Comparison of ENCODE assay signal across 8 cellular contexts in genomic region chr9:5437254-5438216, GRCh38. TPM values are rescaled to one million over a fixed set of nuclear protein-coding genes. Genes with fewer than 3 reads are reported as not detected.
DNase-seq lines count a peak whose midpoint lies in the region; ATAC-seq and TF ChIP-seq lines count a peak whose summit lies in the region.

PLGRKT (minus strand) TSS chr9:5437925; CDS start chr9:5431977, 5,948 bp downstream.

- peak within 1 kb of the TSS; percentile 93 for H3K4me3 Mint-ChIP-seq in natural killer cell treated with Interleukin-12 subunit alpha and Interleukin-12 subunit beta and Interleukin-15 and Interleukin-18, amount 100 ng/mL, for 72 hours

- H3K27me3 ChIP-seq in H7 (ENCODE audit: control insufficient read depth, insufficient read depth, low read length): no peaks in the 10 kb centered on the region

- peak; percentile 96 to 97 for ATAC-seq in natural killer cell treated with Interleukin-12 subunit alpha and Interleukin-12 subunit beta and Interleukin-15 and Interleukin-18, amount 100 ng/mL, for 72 hours
- peak; percentile 95 for ATAC-seq in stimulated activated naive CD8-positive, alpha-beta T cell treated with anti-CD3 and anti-CD28 coated beads, Interleukin-15, Interleukin-2, amounts not matched to agents 100 U/mL and 50 U/mL, for 24 hours

- no peaks in the 10 kb centered on the region for H3K9me3 Mint-ChIP-seq in natural killer cell treated with Interleukin-12 subunit alpha and Interleukin-12 subunit beta and Interleukin-15 and Interleukin-18, amount 100 ng/mL, for 72 hours

- peaks cover 4% of the 10 kb centered on the region for H3K36me3 ChIP-seq in H7 (replicated peaks; ENCODE audit: control insufficient read depth, insufficient read depth, low read length)

- peak within 1 kb of the TSS; percentile 95 to 100 for H3K27ac Mint-ChIP-seq in natural killer cell treated with Interleukin-12 subunit alpha and Interleukin-12 subunit beta and Interleukin-15 and Interleukin-18, amount 100 ng/mL, for 72 hours

- DNase-seq in G401 (ENCODE audit: low spot score) (peak; percentile 98), H7 (peak; percentile 84), M059J (ENCODE audit: low read depth) (peak; percentile 96), SHP77 treated with DMSO at 0.1 percent for 48 hours (lab: John Stamatoyannopoulos, UW) (peak; percentile 60), fibroblast of pulmonary artery (ENCODE audit: low read depth) (peak; percentile 92)
- peak; percentile 97 for DNase-seq in activated effector memory CD4-positive, alpha-beta T cell treated with anti-CD3 and anti-CD28 coated beads, Interleukin-2, amount 50 U/mL, for 16 hours
- peak; percentile 96 for DNase-seq in natural killer cell treated with Interleukin-12 subunit alpha and Interleukin-12 subunit beta and Interleukin-15 and Interleukin-18, amount 100 ng/mL, for 72 hours (ENCODE audit: low spot score)
- peak; percentile 91 for DNase-seq in stimulated activated naive CD8-positive, alpha-beta T cell treated with anti-CD3 and anti-CD28 coated beads, Interleukin-15, Interleukin-2, amounts not matched to agents 100 U/mL and 50 U/mL, for 24 hours

- no peaks in the 10 kb centered on the region for H3K27me3 Mint-ChIP-seq in natural killer cell treated with Interleukin-12 subunit alpha and Interleukin-12 subunit beta and Interleukin-15 and Interleukin-18, amount 100 ng/mL, for 72 hours

- peak; percentile 20 for TF ChIP-seq CTCF in fibroblast of pulmonary artery (IDR thresholded peaks at IDR 0.05; ENCODE audit: low read length, missing control alignments)

- peaks cover 9% of the 10 kb centered on the region for H3K36me3 Mint-ChIP-seq in natural killer cell treated with Interleukin-12 subunit alpha and Interleukin-12 subunit beta and Interleukin-15 and Interleukin-18, amount 100 ng/mL, for 72 hours

- peaks cover 62 to 63% of the 10 kb centered on the region in 2 donors for H3K4me1 Mint-ChIP-seq in natural killer cell treated with Interleukin-12 subunit alpha and Interleukin-12 subunit beta and Interleukin-15 and Interleukin-18, amount 100 ng/mL, for 72 hours (ENCODE audit: low read depth in 2 of 2)

- in situ Hi-C loops in G401 (cut with HindIII; ENCODE audit: low sequenced_read_pairs): no loop called here

- H3K4me3 ChIP-seq in H7 (ENCODE audit: insufficient read depth, low read depth, low read length) (peak within 1 kb of the TSS; percentile 93), fibroblast of pulmonary artery (replicated peaks; ENCODE audit: low read depth, low read length) (peak within 1 kb of the TSS; percentile 69)

RNA-seq across cellular contexts. Expression of gene PLGRKT, which starts in this region (rescaled TPM):
- 62.0 and 102 TPM in 2 replicates for total RNA-seq in G401 (2014; rRNA removed; shearing (Covaris generic))
- total RNA-seq in H7 (2014; rRNA removed; shearing (Covaris generic)): 28.2 and 32.3 TPM in 2 replicates
- 43.5 and 44.9 TPM in 2 replicates for total RNA-seq in M059J (2014; rRNA removed; shearing (Covaris generic))
- 10 to 100 TPM; 30.7 to 47.4 TPM for total RNA-seq in natural killer cell treated with Interleukin-12 subunit alpha and Interleukin-12 subunit beta and Interleukin-15 and Interleukin-18, amount 100 ng/mL, for 72 hours

Comparison
In these comparisons a context has a peak if more than half of its experiments do, and no peak if none do; other contexts are left out.
1. Peak in every context shown above with its lines: DNase-seq, ATAC-seq and H3K4me3 ChIP-seq.